In the genomic region with DNA sequence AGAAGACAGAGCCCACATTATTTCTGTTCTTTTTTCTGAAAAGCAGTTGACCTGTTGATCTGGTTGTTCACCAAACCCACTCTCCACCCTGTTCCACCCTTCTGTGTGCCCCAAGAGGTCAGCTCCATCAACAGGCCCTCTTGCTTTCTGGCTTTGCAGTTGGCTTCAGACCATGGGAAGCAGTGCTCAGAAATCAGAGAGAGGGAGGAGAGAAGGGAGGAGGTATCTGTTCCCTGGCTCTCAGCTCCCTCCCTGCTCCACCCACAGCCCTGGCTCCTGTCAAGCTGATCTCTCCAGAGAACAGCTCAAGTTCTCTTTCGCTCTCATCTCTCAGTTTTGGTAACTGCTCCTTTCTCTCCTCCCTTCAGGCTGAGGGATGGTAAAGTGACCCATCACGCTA, we compare ENCODE assay signal across 11 cellular contexts.
DNase-seq lines count a peak whose midpoint lies in the region; ATAC-seq, FAIRE-seq and TF ChIP-seq lines count a peak whose summit lies in the region.
"Had no signal": no experiment of that assay in that cellular context is flagged by ENCODE, and none has a peak within 500 bp of the region (broad histone marks: within the 10 kb centered on the region; RNA-seq: fewer than 3 reads in every experiment).

No MANE protein-coding gene starts in this region.

- 82% methylated on average over 2 of the region's 2 CpGs for WGBS in A549 (ENCODE audit: missing lambda C conversion rate)
- 38 to 56% (median 40%) methylated on average over 2 of the region's 2 CpGs for WGBS in ovary, 3 donors

- CTCF ChIA-PET in A549 (lab: Yijun Ruan, JAX) = interaction anchor here (0.7 to 5.7 kb wide), 3 partner anchors 11 to 387 kb away, joined by 3 to 26 read pairs (median 15); no protein-coding TSS in a partner anchor

- TF ChIP-seq POLR2A in A549 (IDR thresholded peaks at IDR 0.05; ENCODE audit: low read length) (no peak), ovary (IDR thresholded peaks at IDR 0.05) (no peak)

- peaks cover 29% of the 10 kb centered on the region for H3K27me3 Mint-ChIP-seq in activated T-helper 17 cell treated with anti-CD3 and anti-CD28 coated beads, Interleukin-2, amount 50 U/mL, for 72 hours

- no peaks in the 10 kb centered on the region for H3K9me3 ChIP-seq in A549
- no peaks in the 10 kb centered on the region for H3K9me3 ChIP-seq in ascending aorta
- H3K9me3 ChIP-seq in right atrium auricular region = no peaks in the 10 kb centered on the region
- H3K9me3 ChIP-seq in ovary = no peaks in the 10 kb centered on the region

- no peak overlapping the region for H3K27ac Mint-ChIP-seq in activated T-helper 17 cell treated with anti-CD3 and anti-CD28 coated beads, Interleukin-2, amount 50 U/mL, for 72 hours

- H3K4me2 ChIP-seq in A549 = no peak overlapping the region

- no peak for FAIRE-seq in A549 (lab: Jason Lieb, UNC)
- FAIRE-seq: GM18507 had no signal

- intact Hi-C loops in ascending aorta (cut with DNase I) (no loop called here), ovary (cut with DNase I) (no loop called here)

- POLR2A ChIA-PET in A549 (lab: Yijun Ruan, JAX) = interaction anchor here (0.8 kb wide), 1 partner anchor 13 kb away, joined by 3 read pairs; no protein-coding TSS in a partner anchor

- no peak for TF ChIP-seq RAD21 in A549 (conservative IDR thresholded peaks at IDR 0.05 in 1 of 2, IDR thresholded peaks at IDR 0.05 in 1 of 2)

- H3K4me3 Mint-ChIP-seq in activated T-helper 17 cell treated with anti-CD3 and anti-CD28 coated beads, Interleukin-2, amount 50 U/mL, for 72 hours = no peak overlapping the region

- DNase-seq in A549 (ENCODE audit: low read depth in 1 of 2, low spot score in 1 of 2) (no peak), ascending aorta (ENCODE audit: low spot score in 2 of 2) (no peak), right atrium auricular region (ENCODE audit: low spot score) (no peak), ovary (peak in 3 of 5 donors; percentile 31 to 63 (median 46)), amygdala (lab: John Stamatoyannopoulos, UW) (no peak), NCI-H1092 (lab: John Stamatoyannopoulos, UW) (no peak)
- DNase-seq: activated effector memory CD4-positive, alpha-beta T cell treated with anti-CD3 and anti-CD28 coated beads, Interleukin-2, amount 50 U/mL, for 16 hours; stimulated activated CD4-positive, alpha-beta T cell treated with anti-CD3 and anti-CD28 coated beads, Interleukin-12 subunit alpha, Interleukin-12 subunit beta, amount 100 ng/mL, for 4 hours had no signal

- H3K4me3 ChIP-seq in A549 (no peak overlapping the region), ascending aorta (no peak overlapping the region), right atrium auricular region (no peak overlapping the region), ovary (no peak overlapping the region)

- H3K27me3 ChIP-seq in ascending aorta = no peaks in the 10 kb centered on the region
- H3K27me3 ChIP-seq in right atrium auricular region = no peaks in the 10 kb centered on the region
- H3K27me3 ChIP-seq in ovary = no peaks in the 10 kb centered on the region

- no peaks in the 10 kb centered on the region for H3K9me3 Mint-ChIP-seq in activated T-helper 17 cell treated with anti-CD3 and anti-CD28 coated beads, Interleukin-2, amount 50 U/mL, for 72 hours

- H3K36me3 ChIP-seq in ascending aorta (no peaks in the 10 kb centered on the region), right atrium auricular region (no peaks in the 10 kb centered on the region), ovary (no peaks in the 10 kb centered on the region)

- TF ChIP-seq EP300 in A549 (IDR thresholded peaks at IDR 0.05) (no peak), ovary (IDR thresholded peaks at IDR 0.05) (no peak)

- ATAC-seq in A549 (peak; percentile 47 to 80; a peak in 3 of 6 replicates), GM21423 (IDR thresholded peaks at IDR 0.05; ENCODE audit: unreplicated experiment) (no peak)
- ATAC-seq in activated T-helper 17 cell treated with anti-CD3 and anti-CD28 coated beads, Interleukin-2, amount 50 U/mL, for 72 hours (replicated peaks) = no peak

- no peaks in the 10 kb centered on the region for H3K36me3 Mint-ChIP-seq in activated T-helper 17 cell treated with anti-CD3 and anti-CD28 coated beads, Interleukin-2, amount 50 U/mL, for 72 hours (ENCODE audit: low read depth)

- peaks cover 27% of the 10 kb centered on the region for H3K4me1 ChIP-seq in A549
- H3K4me1 ChIP-seq in ascending aorta = peaks cover 0 to 21% of the 10 kb centered on the region in 2 donors
- peaks cover 0 to 25% of the 10 kb centered on the region in 2 donors for H3K4me1 ChIP-seq in right atrium auricular region
- peaks cover 2% of the 10 kb centered on the region for H3K4me1 ChIP-seq in ovary (ENCODE audit: insufficient read depth)

- H3K27ac ChIP-seq in A549 (no peak overlapping the region), ascending aorta (peak overlapping the region; percentile 67 to 77), right atrium auricular region (peak overlapping the region; percentile 53 to 69), ovary (no peak overlapping the region)

- H3K4me1 Mint-ChIP-seq in activated T-helper 17 cell treated with anti-CD3 and anti-CD28 coated beads, Interleukin-2, amount 50 U/mL, for 72 hours = no peaks in the 10 kb centered on the region

- no peak for TF ChIP-seq CTCF in A549 (IDR thresholded peaks at IDR 0.05)
- no peak for TF ChIP-seq CTCF in ascending aorta (IDR thresholded peaks at IDR 0.05)
- no peak for TF ChIP-seq CTCF in right atrium auricular region (IDR thresholded peaks at IDR 0.05)
- TF ChIP-seq CTCF in ovary (IDR thresholded peaks at IDR 0.05) = no peak

TF ChIP-seq in A549, 52 proteins besides CTCF, POLR2A, EP300 and RAD21:
- TF ChIP-seq POLR2AphosphoS2 (conservative IDR thresholded peaks at IDR 0.05; ENCODE audit: low read length) (no peak), NR3C1 (IDR thresholded peaks at IDR 0.05) (no peak), ZSCAN20 (CRISPR knock-in tag; IDR thresholded peaks at IDR 0.05) (no peak), ZNF302 (CRISPR knock-in tag; IDR thresholded peaks at IDR 0.05) (no peak), SREBF2 (IDR thresholded peaks at IDR 0.05) (no peak)
- TF ChIP-seq, protein P1, sequence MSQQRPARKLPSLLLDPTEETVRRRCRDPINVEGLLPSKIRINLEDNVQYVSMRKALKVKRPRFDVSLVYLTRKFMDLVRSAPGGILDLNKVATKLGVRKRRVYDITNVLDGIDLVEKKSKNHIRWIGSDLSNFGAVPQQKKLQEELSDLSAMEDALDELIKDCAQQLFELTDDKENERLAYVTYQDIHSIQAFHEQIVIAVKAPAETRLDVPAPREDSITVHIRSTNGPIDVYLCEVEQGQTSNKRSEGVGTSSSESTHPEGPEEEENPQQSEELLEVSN (IDR thresholded peaks at IDR 0.05; ENCODE audit: borderline replicate concordance, low read depth) = no peak
- TF ChIP-seq, protein P2, sequence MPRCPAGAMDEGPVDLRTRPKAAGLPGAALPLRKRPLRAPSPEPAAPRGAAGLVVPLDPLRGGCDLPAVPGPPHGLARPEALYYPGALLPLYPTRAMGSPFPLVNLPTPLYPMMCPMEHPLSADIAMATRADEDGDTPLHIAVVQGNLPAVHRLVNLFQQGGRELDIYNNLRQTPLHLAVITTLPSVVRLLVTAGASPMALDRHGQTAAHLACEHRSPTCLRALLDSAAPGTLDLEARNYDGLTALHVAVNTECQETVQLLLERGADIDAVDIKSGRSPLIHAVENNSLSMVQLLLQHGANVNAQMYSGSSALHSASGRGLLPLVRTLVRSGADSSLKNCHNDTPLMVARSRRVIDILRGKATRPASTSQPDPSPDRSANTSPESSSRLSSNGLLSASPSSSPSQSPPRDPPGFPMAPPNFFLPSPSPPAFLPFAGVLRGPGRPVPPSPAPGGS (IDR thresholded peaks at IDR 0.05) = no peak
TF ChIP-seq in A549: peak in this region for 0.

Comparison
In these comparisons a context has a peak if more than half of its experiments do, and no peak if none do; other contexts are left out.
1. ATAC-seq: peak in A549 (2 of 2); none in GM21423 (single experiment) and activated T-helper 17 cell treated with anti-CD3 and anti-CD28 coated beads, Interleukin-2, amount 50 U/mL, for 72 hours (single experiment).
2. DNase-seq: peak in ovary (3 of 5); none in A549 (0 of 2), ascending aorta (0 of 2), right atrium auricular region (single experiment), amygdala (0 of 56) and NCI-H1092 (single experiment).
3. H3K27ac ChIP-seq: peak in ascending aorta (2 of 2) and right atrium auricular region (2 of 2); none in A549 (0 of 2) and ovary (0 of 2).